In genomic region chr18:67634631-67635338, GRCh38 we compare ENCODE assay signal across 14 cellular contexts.
A peak's percentile ranks its signal among the peaks of the same experiment; 100 is the strongest.
DNase-seq lines count a peak whose midpoint lies in the region; ATAC-seq and TF ChIP-seq lines count a peak whose summit lies in the region.
"Had no signal": no experiment of that assay in that cellular context is flagged by ENCODE, and none has a peak within 500 bp of the region (broad histone marks: within the 10 kb centered on the region; RNA-seq: fewer than 3 reads in every experiment).

No MANE protein-coding gene starts in this region.

- no TSS peak for BruUV-seq in PC-9 (replicated peaks; lab: Mats Ljungman, UMichigan)

- H3F3A ChIP-seq in GM23338 (replicated peaks; ENCODE audit: low read depth): no peaks in the 10 kb centered on the region
- no peaks in the 10 kb centered on the region for H3F3A ChIP-seq in PC-9 (ENCODE audit: insufficient read depth, low read depth)

- H2AFZ ChIP-seq in GM23338 (no peak overlapping the region), PC-9 (no peak overlapping the region)

- H4K20me1 ChIP-seq in GM23338 (replicated peaks; ENCODE audit: insufficient read depth): no peaks in the 10 kb centered on the region
- no peaks in the 10 kb centered on the region for H4K20me1 ChIP-seq in PC-9 (ENCODE audit: insufficient read depth)

- DNase-seq in GM23338 (ENCODE audit: low spot score) (peak; percentile 77), WTC11 (ENCODE audit: low spot score) (peak; percentile 16), iPS-NIHi7 (ENCODE audit: extremely low spot score) (peak; percentile 53), PC-9 (no peak), pons (ENCODE audit: low spot score) (no peak)
- DNase-seq: CD4-positive, alpha-beta memory T cell; NCI-H1436 treated with DMSO at 0.1 percent for 48 hours; NCI-H2081; NCI-H69; Right ventricle myocardium superior had no signal

- H3K79me2 ChIP-seq in GM23338 (replicated peaks; ENCODE audit: insufficient read depth) (no peaks in the 10 kb centered on the region), PC-9 (ENCODE audit: low read depth) (no peaks in the 10 kb centered on the region)

- no peaks in the 10 kb centered on the region for H3K27me3 ChIP-seq in GM23338 (ENCODE audit: insufficient read depth)
- no peaks in the 10 kb centered on the region for H3K27me3 ChIP-seq in HUES64 (ENCODE audit: insufficient read depth, low read length)
- no peaks in the 10 kb centered on the region for H3K27me3 ChIP-seq in PC-9 (ENCODE audit: insufficient read depth, low read depth)

- H3K27me3 Mint-ChIP-seq in GM23338 (ENCODE audit: insufficient read depth, low read depth, poor library complexity) (peaks cover 10% of the 10 kb centered on the region), WTC11 (ENCODE audit: low read depth) (no peaks in the 10 kb centered on the region)
- H3K27me3 Mint-ChIP-seq: B cell had no signal

- H3K4me2 ChIP-seq in GM23338 (peak overlapping the region; percentile 64), PC-9 (no peak overlapping the region)

- H3K9me3 ChIP-seq in HUES64 (ENCODE audit: insufficient read depth, low read depth, low read length) (no peaks in the 10 kb centered on the region), PC-9 (ENCODE audit: insufficient read depth, low read depth) (no peaks in the 10 kb centered on the region)
- H3K9me3 ChIP-seq: HAP-1 had no signal

- H3K4me1 ChIP-seq in GM23338 (ENCODE audit: insufficient read depth) (peaks cover 55% of the 10 kb centered on the region), HUES64 (ENCODE audit: insufficient read depth, low read length) (peaks cover 55% of the 10 kb centered on the region), PC-9 (replicated peaks; ENCODE audit: insufficient read depth) (no peaks in the 10 kb centered on the region)

- ATAC-seq in GM23338: peak; percentile 99
- ATAC-seq in WTC11: peak; percentile 89
- no peak for ATAC-seq in GM19035 (IDR thresholded peaks at IDR 0.05; ENCODE audit: unreplicated experiment)

- CTCF ChIA-PET in WTC11 (lab: Charles Lee): interaction anchor here (2.5 kb wide), 1 partner anchor 118 kb away, joined by 8 read pairs; the partner anchor contains the start of gene DSEL
- CTCF ChIA-PET in PC-9 (lab: Charles Lee): no interaction called here

- intact Hi-C loops in PC-9 (cut with micrococcal nuclease; ENCODE audit: unreplicated experiment): no loop called here

- H3K9me2 ChIP-seq in GM23338 (ENCODE audit: insufficient read depth): no peaks in the 10 kb centered on the region
- H3K9me2 ChIP-seq in PC-9 (ENCODE audit: insufficient read depth): no peaks in the 10 kb centered on the region

- POLR2A ChIA-PET in WTC11 (lab: Charles Lee) (no interaction called here), PC-9 (lab: Charles Lee; ENCODE audit: unreplicated experiment) (interaction anchor here (0.6 kb wide), 1 partner anchor 10 kb away, joined by 3 read pairs; no protein-coding TSS in a partner anchor)

- H3K9me3 Mint-ChIP-seq in GM23338 (no peaks in the 10 kb centered on the region; the same call in 1 of the 3 replicates), WTC11 (no peaks in the 10 kb centered on the region)

- 6% methylated on average over 4 of the region's 4 CpGs for WGBS in HUES64

- H3K4me3 ChIP-seq in GM23338: peak overlapping the region; percentile 32
- peak overlapping the region; percentile 17; the same call in 1 of the 2 replicates for H3K4me3 ChIP-seq in HUES64 (ENCODE audit: low read length)
- H3K4me3 ChIP-seq in PC-9: no peak overlapping the region
- H3K4me3 ChIP-seq: HAP-1 had no signal

- peak overlapping the region; percentile 46 for H3K4me3 Mint-ChIP-seq in GM23338
- peak overlapping the region; percentile 44 for H3K4me3 Mint-ChIP-seq in WTC11
- H3K4me3 Mint-ChIP-seq: B cell; CD4-positive, alpha-beta memory T cell had no signal

- no peak for TF ChIP-seq CTCF in GM23338 (conservative IDR thresholded peaks at IDR 0.05; ENCODE audit: low read depth in 2 of 2)
- TF ChIP-seq CTCF in WTC11 (IDR thresholded peaks at IDR 0.05): no peak
- no peak for TF ChIP-seq CTCF in PC-9 (conservative IDR thresholded peaks at IDR 0.05)

- H3K27ac Mint-ChIP-seq in GM23338 (peak overlapping the region; percentile 81), WTC11 (peak overlapping the region; percentile 25)
- H3K27ac Mint-ChIP-seq: B cell; CD4-positive, alpha-beta memory T cell had no signal

- H3K4me1 Mint-ChIP-seq in GM23338 (peaks cover 57% of the 10 kb centered on the region), WTC11 (peaks cover 81% of the 10 kb centered on the region)
- H3K4me1 Mint-ChIP-seq: B cell; CD4-positive, alpha-beta memory T cell had no signal

- no peaks in the 10 kb centered on the region for H3K36me3 ChIP-seq in GM23338 (ENCODE audit: insufficient read depth)
- no peaks in the 10 kb centered on the region for H3K36me3 ChIP-seq in HUES64 (ENCODE audit: insufficient read depth, low read length)
- no peaks in the 10 kb centered on the region for H3K36me3 ChIP-seq in PC-9 (ENCODE audit: low read depth)
- H3K36me3 ChIP-seq: HAP-1 had no signal

- peak overlapping the region; percentile 56; the same call in 1 of the 2 replicates for H3K27ac ChIP-seq in GM23338 (ENCODE audit: low read depth)
- peak overlapping the region; percentile 69 for H3K27ac ChIP-seq in HUES64 (ENCODE audit: low read depth, low read length)
- H3K27ac ChIP-seq in PC-9: no peak overlapping the region

- 0 out of 2 replicates have a peak overlapping the region, but pooled peaks have one; percentile 14 for H3K9ac ChIP-seq in HUES64 (ENCODE audit: low read depth, low read length)

- no peaks in the 10 kb centered on the region; the same call in 2 of the 3 replicates for H3K36me3 Mint-ChIP-seq in GM23338 (ENCODE audit: low read depth)
- H3K36me3 Mint-ChIP-seq in WTC11: peaks cover 3% of the 10 kb centered on the region; the same call in 1 of the 2 replicates
- H3K36me3 Mint-ChIP-seq: CD4-positive, alpha-beta memory T cell had no signal

TF ChIP-seq in GM23338, 12 proteins besides CTCF, POLR2A, EP300 and RAD21:
- TF ChIP-seq NANOG (IDR thresholded peaks at IDR 0.05; ENCODE audit: borderline replicate concordance) (peak; percentile 97), ZNF114 (CRISPR knock-in tag; IDR thresholded peaks at IDR 0.05) (no peak), ETS1 (IDR thresholded peaks at IDR 0.05) (peak; percentile 68)

TF ChIP-seq in WTC11, 78 proteins besides CTCF, POLR2A, EP300 and RAD21 (continues in another document):
- no peak for TF ChIP-seq NR3C1 (CRISPR knock-in tag; conservative IDR thresholded peaks at IDR 0.05; ENCODE audit: low read depth)
- TF ChIP-seq FOXP4 (CRISPR knock-in tag; IDR thresholded peaks at IDR 0.05): no peak
- no peak for TF ChIP-seq FOXK1 (CRISPR knock-in tag; IDR thresholded peaks at IDR 0.05)
- TF ChIP-seq ESRRA (CRISPR knock-in tag; IDR thresholded peaks at IDR 0.05; ENCODE audit: borderline replicate concordance): no peak
- TF ChIP-seq GRHL2 (CRISPR knock-in tag; IDR thresholded peaks at IDR 0.05; ENCODE audit: insufficient replicate concordance, severe bottlenecking): no peak
- TF ChIP-seq FOXJ3 (CRISPR knock-in tag; IDR thresholded peaks at IDR 0.05; ENCODE audit: borderline replicate concordance): no peak
- TF ChIP-seq SMAD4 (CRISPR knock-in tag; IDR thresholded peaks at IDR 0.05): no peak
- TF ChIP-seq TEAD4 (CRISPR knock-in tag; IDR thresholded peaks at IDR 0.05): no peak
- TF ChIP-seq E2F4 (CRISPR knock-in tag; IDR thresholded peaks at IDR 0.05; ENCODE audit: borderline replicate concordance, low read depth): no peak
- TF ChIP-seq ZNF232 (CRISPR knock-in tag; IDR thresholded peaks at IDR 0.05): no peak
- TF ChIP-seq ERG (CRISPR knock-in tag; IDR thresholded peaks at IDR 0.05): no peak
- no peak for TF ChIP-seq ZNF121 (CRISPR knock-in tag; IDR thresholded peaks at IDR 0.05)

Comparison
In these comparisons a context has a peak if more than half of its experiments do, and no peak if none do; other contexts are left out.
1. DNase-seq: peak in GM23338 (single experiment), WTC11 (single experiment) and iPS-NIHi7 (single experiment); none in PC-9 (0 of 2) and pons (single experiment).